ENCODE assay signal across 26 cellular contexts in the genomic region with DNA sequence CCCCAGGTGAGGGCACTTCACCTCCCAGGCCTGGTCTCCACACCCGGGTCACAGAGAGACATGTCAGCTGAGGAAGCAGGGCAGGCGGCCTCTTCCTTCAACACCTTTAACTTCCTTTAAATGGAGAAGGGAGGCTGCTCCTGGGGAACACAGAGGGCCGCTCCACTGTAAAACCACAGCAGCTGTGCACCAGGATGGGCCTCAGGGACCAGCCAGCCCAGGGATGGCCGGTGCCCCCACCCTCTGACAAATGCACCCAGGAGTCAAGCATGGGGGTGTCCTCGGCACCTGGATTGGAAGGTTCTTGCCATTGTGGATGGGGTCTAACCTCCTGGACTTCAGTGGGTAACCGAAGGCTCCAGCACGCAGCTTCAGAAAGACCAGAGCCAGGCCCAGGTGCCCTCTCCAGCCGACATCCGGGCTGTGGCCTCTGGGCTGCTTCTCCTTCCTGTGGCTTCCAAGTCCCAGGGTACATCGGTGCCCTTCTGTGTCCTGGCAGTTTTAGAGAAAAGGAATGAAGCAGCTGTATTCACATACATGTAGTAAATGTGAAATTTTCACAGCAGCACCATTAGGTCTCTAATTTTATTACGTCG.
"Had no signal": no experiment of that assay in that cellular context is flagged by ENCODE, and none has a peak within 500 bp of the region (broad histone marks: within the 10 kb centered on the region; RNA-seq: fewer than 3 reads in every experiment).

No MANE protein-coding gene starts in this region.

- H3K4me1 Mint-ChIP-seq: activated CD4-positive, alpha-beta T cell treated with anti-CD3 and anti-CD28 coated beads for 36 hours; central memory CD8-positive, alpha-beta T cell; stimulated activated naive B cell treated with anti-CD40 and anti-IgM and Interleukin-4, amounts not matched to agents 10 μg/mL and 1 μg/mL and 100 μg/mL, for 72 hours had no signal

- H2AFZ ChIP-seq: hepatocyte, neural progenitor cell had no signal

- H3K4me3 Mint-ChIP-seq: activated CD4-positive, alpha-beta T cell treated with anti-CD3 and anti-CD28 coated beads for 36 hours; activated CD8-positive, alpha-beta T cell treated with anti-CD3 and anti-CD28 coated beads, Interleukin-2, amount 10 ng/mL, durations not matched to agents 7 days and 5 days; central memory CD8-positive, alpha-beta T cell; natural killer cell; neural progenitor cell; stimulated activated naive B cell treated with anti-CD40 and anti-IgM and Interleukin-4, amounts not matched to agents 10 μg/mL and 1 μg/mL and 100 μg/mL, for 72 hours; T-helper 2 cell treated with Interferon-gamma antibody and Interleukin-4, amounts not matched to agents 5 μg/mL and 100 μg/mL, for 36 hours had no signal

- DNase-seq: activated CD4-positive, alpha-beta T cell treated with anti-CD3 and anti-CD28 coated beads for 36 hours; activated CD4-positive, CD25-positive, alpha-beta regulatory T cell; activated CD8-positive, alpha-beta T cell treated with anti-CD3 and anti-CD28 coated beads, Interleukin-2, amount 10 ng/mL, durations not matched to agents 7 days and 5 days; activated gamma-delta T cell; activated naive CD4-positive, alpha-beta T cell treated with anti-CD3 and anti-CD28 coated beads, Interleukin-2, amount 50 U/mL, for 16 hours; effector memory CD4-positive, alpha-beta T cell; erythroblast; lower lobe of right lung; mesenchymal stem cell; natural killer cell; sigmoid colon; small intestine; stimulated activated CD4-positive, alpha-beta T cell treated with anti-CD3 and anti-CD28 coated beads, Interleukin-1b, Interleukin-23, amount 100 ng/mL, for 48 hours; stimulated activated CD4-positive, alpha-beta T cell treated with anti-CD3 and anti-CD28 coated beads, Interleukin-4, amount 100 ng/mL, for 4 hours; stimulated activated naive B cell treated with anti-CD40 and anti-IgM and Interleukin-4, amounts not matched to agents 10 μg/mL and 1 μg/mL and 100 μg/mL, for 72 hours; T-helper 1 cell had no signal

- H3K9me3 ChIP-seq: breast epithelium, gastroesophageal sphincter, lower lobe of right lung, sigmoid colon, tibial nerve had no signal

- H3K27ac Mint-ChIP-seq: activated CD4-positive, alpha-beta T cell treated with anti-CD3 and anti-CD28 coated beads for 36 hours; activated CD8-positive, alpha-beta T cell treated with anti-CD3 and anti-CD28 coated beads, Interleukin-2, amount 10 ng/mL, durations not matched to agents 7 days and 5 days; natural killer cell; progenitor cell of endocrine pancreas; stimulated activated naive B cell treated with anti-CD40 and anti-IgM and Interleukin-4, amounts not matched to agents 10 μg/mL and 1 μg/mL and 100 μg/mL, for 72 hours; T-helper 2 cell treated with Interferon-gamma antibody and Interleukin-4, amounts not matched to agents 5 μg/mL and 100 μg/mL, for 36 hours had no signal

- H3K4me3 ChIP-seq: breast epithelium, gastroesophageal sphincter, hepatocyte, lower lobe of right lung, neural progenitor cell, sigmoid colon, tibial nerve had no signal

- H3K36me3 Mint-ChIP-seq: natural killer cell; neural progenitor cell; stimulated activated naive B cell treated with anti-CD40 and anti-IgM and Interleukin-4, amounts not matched to agents 10 μg/mL and 1 μg/mL and 100 μg/mL, for 72 hours had no signal

- H3K9me3 Mint-ChIP-seq: central memory CD8-positive, alpha-beta T cell; natural killer cell; neural progenitor cell; stimulated activated naive B cell treated with anti-CD40 and anti-IgM and Interleukin-4, amounts not matched to agents 10 μg/mL and 1 μg/mL and 100 μg/mL, for 72 hours; T-helper 2 cell treated with Interferon-gamma antibody and Interleukin-4, amounts not matched to agents 5 μg/mL and 100 μg/mL, for 36 hours had no signal

- H3K27me3 Mint-ChIP-seq: activated CD4-positive, alpha-beta T cell treated with anti-CD3 and anti-CD28 coated beads for 36 hours had no signal

- H3K27me3 ChIP-seq: gastroesophageal sphincter, hepatocyte, neural progenitor cell, sigmoid colon, tibial nerve had no signal

- H3K9ac ChIP-seq: neural progenitor cell had no signal

- H3K27ac ChIP-seq: breast epithelium, gastroesophageal sphincter, hepatocyte, lower lobe of right lung, neural progenitor cell, sigmoid colon, tibial nerve had no signal

- ATAC-seq: activated CD4-positive, alpha-beta T cell treated with anti-CD3 and anti-CD28 coated beads for 36 hours; activated CD8-positive, alpha-beta T cell treated with anti-CD3 and anti-CD28 coated beads, Interleukin-2, amount 10 ng/mL, durations not matched to agents 7 days and 5 days; gastroesophageal sphincter; natural killer cell; stimulated activated naive B cell treated with anti-CD40 and anti-IgM and Interleukin-4, amounts not matched to agents 10 μg/mL and 1 μg/mL and 100 μg/mL, for 72 hours had no signal

- H3K4me2 ChIP-seq: hepatocyte, neural progenitor cell had no signal

- H3K4me1 ChIP-seq: breast epithelium, gastroesophageal sphincter, lower lobe of right lung, sigmoid colon, tibial nerve had no signal

- H3K36me3 ChIP-seq: breast epithelium, gastroesophageal sphincter, lower lobe of right lung, neural progenitor cell, sigmoid colon had no signal

- FAIRE-seq: colon, keratinocyte, small intestine had no signal
